ENCODE assay signal across 13 cellular contexts in genomic region chr11:456533-456932, GRCh38. TPM values are rescaled to one million over a fixed set of nuclear protein-coding genes. Genes with fewer than 3 reads are reported as not detected.
DNase-seq lines count a peak whose midpoint lies in the region; ATAC-seq lines count a peak whose summit lies in the region.
"Had no signal": no experiment of that assay in that cellular context is flagged by ENCODE, and none has a peak within 500 bp of the region (broad histone marks: within the 10 kb centered on the region; RNA-seq: fewer than 3 reads in every experiment).

No MANE protein-coding gene starts in this region.

- no peaks in the 10 kb centered on the region for H3K9me3 Mint-ChIP-seq in activated CD4-positive, alpha-beta memory T cell treated with anti-CD3 and anti-CD28 coated beads for 36 hours
- H3K9me3 Mint-ChIP-seq in memory B cell = no peaks in the 10 kb centered on the region
- H3K9me3 Mint-ChIP-seq: mesothelial cell of epicardium had no signal

- H3K4me1 ChIP-seq in BLaER1 = peaks cover 46% of the 10 kb centered on the region

- CTCF ChIA-PET in activated CD4-positive, alpha-beta memory T cell treated with anti-CD3 and anti-CD28 coated beads for 36 hours (lab: Charles Lee) = interaction anchor here (0.6 to 1.6 kb wide), 4 partner anchors 8 to 206 kb away, joined by 3 to 10 read pairs (median 4); no protein-coding TSS in a partner anchor

- no peak overlapping the region for H3K4me3 Mint-ChIP-seq in activated CD4-positive, alpha-beta memory T cell treated with anti-CD3 and anti-CD28 coated beads for 36 hours
- peak overlapping the region; percentile 56 for H3K4me3 Mint-ChIP-seq in memory B cell
- H3K4me3 Mint-ChIP-seq: mesothelial cell of epicardium had no signal

- POLR2A ChIA-PET in activated CD4-positive, alpha-beta memory T cell treated with anti-CD3 and anti-CD28 coated beads for 36 hours (lab: Charles Lee) = interaction anchor here (1.0 to 1.2 kb wide), 2 partner anchors 9 to 50 kb away, joined by 4 read pairs; no protein-coding TSS in a partner anchor

- peaks cover 92% of the 10 kb centered on the region for H3K36me3 ChIP-seq in BLaER1

- peaks cover 29% of the 10 kb centered on the region for H3K4me1 Mint-ChIP-seq in activated CD4-positive, alpha-beta memory T cell treated with anti-CD3 and anti-CD28 coated beads for 36 hours (ENCODE audit: low read depth)
- peaks cover 31% of the 10 kb centered on the region for H3K4me1 Mint-ChIP-seq in memory B cell

- H3K9ac ChIP-seq in BLaER1 = 0 out of 2 replicates have a peak overlapping the region, but pooled peaks have one; percentile 43

- peak; percentile 62 for DNase-seq in GM19238 (ENCODE audit: insufficient read length, low spot score)
- peak; percentile 67 for DNase-seq in activated CD4-positive, alpha-beta memory T cell treated with anti-CD3 and anti-CD28 coated beads for 36 hours
- no peak for DNase-seq in memory B cell (ENCODE audit: low spot score in 2 of 2)
- no peak for DNase-seq in glomerular visceral epithelial cell (ENCODE audit: extremely low spot score)
- no peak for DNase-seq in HPDE6-E6E7 (ENCODE audit: extremely low spot score)
- DNase-seq: MG63, NCI-H510A treated with DMSO at 0.1 percent for 48 hours had no signal

- peak; percentile 70 for ATAC-seq in memory B cell (ENCODE audit: low read depth)
- ATAC-seq in esophagus mucosa = no peak
- no peak for ATAC-seq in GM21515 (IDR thresholded peaks at IDR 0.05; ENCODE audit: unreplicated experiment)
- ATAC-seq: SK-N-SH treated with all-trans-retinoic acid at 6 μM for 48 hours had no signal

- H3K27me3 Mint-ChIP-seq in activated CD4-positive, alpha-beta memory T cell treated with anti-CD3 and anti-CD28 coated beads for 36 hours = no peaks in the 10 kb centered on the region
- no peaks in the 10 kb centered on the region for H3K27me3 Mint-ChIP-seq in memory B cell

- H3K9me3 ChIP-seq in BLaER1 = no peaks in the 10 kb centered on the region
- H3K9me3 ChIP-seq: MG63 had no signal

- H4K20me1 ChIP-seq in BLaER1 = peaks cover 99% of the 10 kb centered on the region

- no peaks in the 10 kb centered on the region for H3K27me3 ChIP-seq in BLaER1
- H3K27me3 ChIP-seq: MG63 had no signal

- H3K4me2 ChIP-seq in BLaER1 = peak overlapping the region; percentile 63

- H3K4me3 ChIP-seq in BLaER1 = no peak overlapping the region
- H3K4me3 ChIP-seq: MG63 had no signal

- peaks cover 1% of the 10 kb centered on the region for H3K36me3 Mint-ChIP-seq in activated CD4-positive, alpha-beta memory T cell treated with anti-CD3 and anti-CD28 coated beads for 36 hours
- peaks cover 5% of the 10 kb centered on the region for H3K36me3 Mint-ChIP-seq in memory B cell

- no peak overlapping the region for H3K27ac ChIP-seq in BLaER1

- peak overlapping the region; percentile 75 for H3K27ac Mint-ChIP-seq in activated CD4-positive, alpha-beta memory T cell treated with anti-CD3 and anti-CD28 coated beads for 36 hours
- H3K27ac Mint-ChIP-seq in memory B cell = peak overlapping the region; percentile 73
- H3K27ac Mint-ChIP-seq: mesothelial cell of epicardium had no signal

- intact Hi-C loops in activated CD4-positive, alpha-beta memory T cell treated with anti-CD3 and anti-CD28 coated beads for 36 hours (cut with micrococcal nuclease) = no loop called here

RNA-seq across cellular contexts. Expression of gene PTDSS2, which starts 6.5 kb away (rescaled TPM):
- 10 to 100 TPM; 15.0 to 16.7 TPM for total RNA-seq in activated CD4-positive, alpha-beta memory T cell treated with anti-CD3 and anti-CD28 coated beads for 36 hours
- total RNA-seq in esophagus mucosa = 12.0 TPM

RNA-seq across cellular contexts. Expression of gene ANO9, which starts 14.7 kb away (rescaled TPM):
- 10 to 100 TPM; 41.7 to 45.6 TPM for total RNA-seq in activated CD4-positive, alpha-beta memory T cell treated with anti-CD3 and anti-CD28 coated beads for 36 hours
- total RNA-seq in esophagus mucosa = 12.8 TPM
- total RNA-seq: skeletal muscle tissue had no signal

RNA-seq across cellular contexts. Expression of gene SIGIRR, which starts 41.7 kb away (rescaled TPM):
- 10 to 100 TPM; 55.0 to 57.2 TPM for total RNA-seq in activated CD4-positive, alpha-beta memory T cell treated with anti-CD3 and anti-CD28 coated beads for 36 hours
- total RNA-seq in esophagus mucosa = 15.4 TPM

RNA-seq across cellular contexts. Expression of gene RNH1, which starts 50.5 kb away (rescaled TPM):
- total RNA-seq in activated CD4-positive, alpha-beta memory T cell treated with anti-CD3 and anti-CD28 coated beads for 36 hours = 100 to 1,000 TPM; 127 to 134 TPM
- total RNA-seq in esophagus mucosa = 152 TPM

Comparison
In these comparisons a context has a peak if more than half of its experiments do, and no peak if none do; other contexts are left out.
1. DNase-seq: peak in GM19238 (single experiment) and activated CD4-positive, alpha-beta memory T cell treated with anti-CD3 and anti-CD28 coated beads for 36 hours (single experiment); none in memory B cell (0 of 2), glomerular visceral epithelial cell (single experiment) and HPDE6-E6E7 (single experiment).